Comparison of ENCODE assay signal across 32 cellular contexts in genomic region chr22:30375312-30375849, GRCh38.
"Had no signal": no experiment of that assay in that cellular context is flagged by ENCODE, and none has a peak within 500 bp of the region (broad histone marks: within the 10 kb centered on the region; RNA-seq: fewer than 3 reads in every experiment).

No MANE protein-coding gene starts in this region.

- H3K9me3 Mint-ChIP-seq: activated CD4-positive, alpha-beta memory T cell treated with anti-CD3 and anti-CD28 coated beads, Interleukin-2, amount 10 ng/mL, durations not matched to agents 7 days and 5 days; activated naive CD8-positive, alpha-beta T cell treated with anti-CD3 and anti-CD28 coated beads for 36 hours; central memory CD8-positive, alpha-beta T cell; T-cell had no signal

- H3K27me3 ChIP-seq: cardiac muscle cell had no signal

- DNase-seq: activated CD4-positive, alpha-beta memory T cell treated with anti-CD3 and anti-CD28 coated beads, Interleukin-2, amount 10 ng/mL, durations not matched to agents 7 days and 5 days; activated CD4-positive, alpha-beta T cell treated with anti-CD3 and anti-CD28 coated beads for 1 hour; activated CD4-positive, alpha-beta T cell treated with anti-CD3 and anti-CD28 coated beads for 48 hours; activated CD4-positive, CD25-positive, alpha-beta regulatory T cell; activated CD8-positive, alpha-beta memory T cell treated with anti-CD3 and anti-CD28 coated beads for 24 hours; activated CD8-positive, alpha-beta memory T cell treated with anti-CD3 and anti-CD28 coated beads, Interleukin-2, amount 10 ng/mL, durations not matched to agents 7 days and 5 days; activated CD8-positive, alpha-beta memory T cell treated with anti-CD3 and anti-CD28 coated beads, Interleukin-2, amount 50 U/mL, for 48 hours; activated effector memory CD4-positive, alpha-beta T cell treated with anti-CD3 and anti-CD28 coated beads, Interleukin-2, amount 50 U/mL, for 16 hours; activated naive CD4-positive, alpha-beta T cell; activated naive CD4-positive, alpha-beta T cell treated with anti-CD3 and anti-CD28 coated beads, Interleukin-2, amount 50 U/mL, for 16 hours; activated naive CD8-positive, alpha-beta T cell treated with anti-CD3 and anti-CD28 coated beads for 36 hours; activated T-cell treated with anti-CD3 and anti-CD28 coated beads, Interleukin-2, amount 50 U/mL, for 48 hours; amniotic stem cell; aorta; Karpas-422; KBM-7; NCI-H1105 treated with DMSO at 0.1 percent for 48 hours; NCI-H1436; NCI-H1694; NCI-H1930; NCI-H2081 treated with DMSO at 0.1 percent for 48 hours; NCI-H345; NCI-H524 treated with DMSO at 0.1 percent for 48 hours; SIG-M5; T-cell; T-helper 2 cell; T-helper 9 cell had no signal

- H3K27ac Mint-ChIP-seq: activated CD4-positive, alpha-beta memory T cell treated with anti-CD3 and anti-CD28 coated beads, Interleukin-2, amount 10 ng/mL, durations not matched to agents 7 days and 5 days; activated CD8-positive, alpha-beta memory T cell treated with anti-CD3 and anti-CD28 coated beads, Interleukin-2, amount 10 ng/mL, durations not matched to agents 7 days and 5 days; activated naive CD8-positive, alpha-beta T cell treated with anti-CD3 and anti-CD28 coated beads for 36 hours; T-cell had no signal

- H3K4me3 Mint-ChIP-seq: activated CD4-positive, alpha-beta memory T cell treated with anti-CD3 and anti-CD28 coated beads, Interleukin-2, amount 10 ng/mL, durations not matched to agents 7 days and 5 days; activated CD8-positive, alpha-beta memory T cell treated with anti-CD3 and anti-CD28 coated beads, Interleukin-2, amount 10 ng/mL, durations not matched to agents 7 days and 5 days; activated naive CD8-positive, alpha-beta T cell treated with anti-CD3 and anti-CD28 coated beads for 36 hours; central memory CD8-positive, alpha-beta T cell; T-cell had no signal

- H3K36me3 Mint-ChIP-seq: activated CD8-positive, alpha-beta memory T cell treated with anti-CD3 and anti-CD28 coated beads, Interleukin-2, amount 10 ng/mL, durations not matched to agents 7 days and 5 days; activated naive CD8-positive, alpha-beta T cell treated with anti-CD3 and anti-CD28 coated beads for 36 hours; T-cell had no signal

- H3K4me1 Mint-ChIP-seq: activated CD4-positive, alpha-beta memory T cell treated with anti-CD3 and anti-CD28 coated beads, Interleukin-2, amount 10 ng/mL, durations not matched to agents 7 days and 5 days; activated CD8-positive, alpha-beta memory T cell treated with anti-CD3 and anti-CD28 coated beads, Interleukin-2, amount 10 ng/mL, durations not matched to agents 7 days and 5 days; activated naive CD8-positive, alpha-beta T cell treated with anti-CD3 and anti-CD28 coated beads for 36 hours; central memory CD8-positive, alpha-beta T cell; T-cell had no signal

- ATAC-seq: activated CD8-positive, alpha-beta memory T cell treated with anti-CD3 and anti-CD28 coated beads, Interleukin-2, amount 10 ng/mL, durations not matched to agents 7 days and 5 days; Panc1; SK-N-SH treated with all-trans-retinoic acid at 6 μM for 48 hours; T-cell had no signal

- H3K36me3 ChIP-seq: cardiac muscle cell had no signal

- H3K27me3 Mint-ChIP-seq: activated CD4-positive, alpha-beta memory T cell treated with anti-CD3 and anti-CD28 coated beads, Interleukin-2, amount 10 ng/mL, durations not matched to agents 7 days and 5 days; activated CD8-positive, alpha-beta memory T cell treated with anti-CD3 and anti-CD28 coated beads, Interleukin-2, amount 10 ng/mL, durations not matched to agents 7 days and 5 days; activated naive CD8-positive, alpha-beta T cell treated with anti-CD3 and anti-CD28 coated beads for 36 hours; central memory CD8-positive, alpha-beta T cell; T-cell had no signal

- H3K4me3 ChIP-seq: cardiac muscle cell had no signal

- H3K27ac ChIP-seq: cardiac muscle cell, VCaP had no signal
